In genomic region chr15:78872972-78873795, GRCh38 we compare ENCODE assay signal across 1 cellular context.
A peak's percentile ranks its signal among the peaks of the same experiment; 100 is the strongest.
TF ChIP-seq lines count a peak whose summit lies in the region.

No MANE protein-coding gene starts in this region.

TF ChIP-seq in HepG2, 621 proteins besides CTCF, POLR2A, EP300 and RAD21 (continued from another document and continues in another):
- TF ChIP-seq TEF (CRISPR knock-in tag; IDR thresholded peaks at IDR 0.05) (no peak), ZMYM3 (CRISPR knock-in tag; IDR thresholded peaks at IDR 0.05) (no peak), THYN1 (CRISPR knock-in tag; IDR thresholded peaks at IDR 0.05; ENCODE audit: borderline replicate concordance, low read depth) (no peak), ZXDC (CRISPR knock-in tag; IDR thresholded peaks at IDR 0.05) (peak; percentile 70; the same call in 1 of the 2 replicates), ZNF264 (CRISPR knock-in tag; IDR thresholded peaks at IDR 0.05) (no peak), ZNF576 (CRISPR knock-in tag; IDR thresholded peaks at IDR 0.05) (no peak), MED13 (CRISPR knock-in tag; IDR thresholded peaks at IDR 0.05) (no peak), RELA (CRISPR knock-in tag; IDR thresholded peaks at IDR 0.05) (no peak), ZBTB26 (CRISPR knock-in tag; IDR thresholded peaks at IDR 0.05; ENCODE audit: borderline replicate concordance) (no peak), DPF2 (CRISPR knock-in tag; IDR thresholded peaks at IDR 0.05; ENCODE audit: borderline replicate concordance, low read depth) (no peak; the same call in 1 of the 2 replicates), ZNF788 (CRISPR knock-in tag; IDR thresholded peaks at IDR 0.05; ENCODE audit: borderline replicate concordance) (peak; percentile 18; the same call in 1 of the 2 replicates), HBP1 (CRISPR knock-in tag; IDR thresholded peaks at IDR 0.05; ENCODE audit: low read depth) (no peak), MIER2 (CRISPR knock-in tag; IDR thresholded peaks at IDR 0.05) (0 out of 2 replicates have a peak, but pooled peaks have one; percentile 10), CBX1 (IDR thresholded peaks at IDR 0.05; ENCODE audit: low read depth) (no peak), PAF1 (CRISPR knock-in tag; IDR thresholded peaks at IDR 0.05) (no peak), ZNF12 (CRISPR knock-in tag; IDR thresholded peaks at IDR 0.05) (no peak), ZNF281 (CRISPR knock-in tag; IDR thresholded peaks at IDR 0.05; ENCODE audit: borderline replicate concordance) (peak; percentile 79), RBM39 (IDR thresholded peaks at IDR 0.05; ENCODE audit: low read depth, low read length, poor library complexity, severe bottlenecking) (no peak), REPIN1 (CRISPR knock-in tag; IDR thresholded peaks at IDR 0.05; ENCODE audit: borderline replicate concordance, low read depth) (no peak), THAP9 (CRISPR knock-in tag; IDR thresholded peaks at IDR 0.05; ENCODE audit: borderline replicate concordance) (peak; percentile 99), NFAT5 (CRISPR knock-in tag; IDR thresholded peaks at IDR 0.05) (no peak), ZNF136 (CRISPR knock-in tag; IDR thresholded peaks at IDR 0.05; ENCODE audit: low read depth) (no peak), KLF12 (CRISPR knock-in tag; IDR thresholded peaks at IDR 0.05; ENCODE audit: borderline replicate concordance) (peak; percentile 7; the same call in 1 of the 2 replicates), ARNT2 (CRISPR knock-in tag; IDR thresholded peaks at IDR 0.05; ENCODE audit: low read depth) (0 out of 2 replicates have a peak, but pooled peaks have one; percentile 8), ZNF704 (CRISPR knock-in tag; IDR thresholded peaks at IDR 0.05; ENCODE audit: borderline replicate concordance) (no peak), ZSCAN5A (CRISPR knock-in tag; IDR thresholded peaks at IDR 0.05; ENCODE audit: borderline replicate concordance) (no peak), ZNF691 (CRISPR knock-in tag; IDR thresholded peaks at IDR 0.05; ENCODE audit: borderline replicate concordance, low read depth) (no peak), ZBTB7A (CRISPR knock-in tag; IDR thresholded peaks at IDR 0.05) (0 out of 2 replicates have a peak, but pooled peaks have one; percentile 9), BCL6 (CRISPR knock-in tag; IDR thresholded peaks at IDR 0.05) (0 out of 2 replicates have a peak, but pooled peaks have one; percentile 36), ATF4 (CRISPR knock-in tag; IDR thresholded peaks at IDR 0.05) (no peak), MED1 (CRISPR knock-in tag; IDR thresholded peaks at IDR 0.05) (peak; percentile 41; the same call in 1 of the 2 replicates)
